8 cellular contexts compared by ENCODE assay signal in the genomic region with DNA sequence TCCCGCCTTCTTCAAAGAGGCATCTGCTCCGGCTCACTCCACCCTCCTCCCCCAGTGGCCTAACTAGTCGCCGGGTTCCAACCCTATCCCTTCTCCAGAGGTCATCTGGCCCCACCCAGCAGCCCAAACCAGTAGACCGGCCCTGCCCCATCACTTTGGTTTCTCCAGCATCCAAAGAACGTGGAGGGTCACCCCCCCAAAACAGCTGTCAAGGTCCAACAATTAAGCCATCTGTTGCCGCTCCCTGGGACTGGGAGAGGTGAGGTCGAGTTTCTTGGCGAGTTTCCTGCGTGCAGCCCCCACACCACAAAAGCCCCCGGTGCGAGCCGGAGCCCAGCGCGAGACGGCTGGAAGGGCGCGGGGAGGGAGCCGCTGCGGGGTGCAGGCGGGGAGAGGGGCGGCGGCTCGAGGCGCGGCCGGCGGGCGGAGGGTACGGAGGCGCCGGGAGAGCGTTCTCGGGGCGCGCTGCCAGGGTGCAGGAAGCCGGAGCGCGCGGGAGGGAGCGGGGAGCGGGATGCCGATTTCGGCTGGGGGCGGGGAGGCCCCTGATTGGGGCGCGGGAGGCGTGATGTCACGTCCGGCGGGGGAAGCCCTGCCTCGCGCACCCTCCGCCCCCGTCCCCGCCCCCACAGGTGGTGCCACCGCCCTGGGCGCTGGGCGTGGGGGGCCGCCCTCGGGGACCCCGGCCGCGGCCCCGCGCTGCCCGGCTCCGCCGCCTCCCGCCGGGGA. TPM values are rescaled to one million over a fixed set of nuclear protein-coding genes. Genes with fewer than 3 reads are reported as not detected.
DNase-seq lines count a peak whose midpoint lies in the region; ATAC-seq and TF ChIP-seq lines count a peak whose summit lies in the region.

No MANE protein-coding gene starts in this region.

- H3K27ac ChIP-seq in colonic mucosa = peak overlapping the region; percentile 74

- intact Hi-C loops in colonic mucosa (cut with DNase I) = loop anchor here (5.0 kb wide), 1 partner anchor 283 kb away; no protein-coding TSS in a partner anchor

- H3K4me3 ChIP-seq in colonic mucosa = peak overlapping the region; percentile 71

- no peaks in the 10 kb centered on the region for H3K9me3 ChIP-seq in colonic mucosa

- no peaks in the 10 kb centered on the region for H3K4me1 ChIP-seq in colonic mucosa

- H3K4me3 Mint-ChIP-seq in activated CD4-positive, alpha-beta T cell treated with anti-CD3 and anti-CD28 coated beads, Interleukin-2, amount 10 ng/mL, durations not matched to agents 7 days and 5 days = peak overlapping the region; percentile 84

- DNase-seq in GM10248 (ENCODE audit: extremely low spot score) (peak; percentile 86), NCI-H2227 (lab: John Stamatoyannopoulos, UW; ENCODE audit: unreplicated experiment) (peak; percentile 94), colonic mucosa (peak; percentile 94), left kidney (ENCODE audit: low read depth, low spot score) (peak; percentile 96)
- DNase-seq in activated CD4-positive, alpha-beta T cell treated with anti-CD3 and anti-CD28 coated beads, Interleukin-2, amount 10 ng/mL, durations not matched to agents 7 days and 5 days = peak; percentile 95
- peak; percentile 80 for DNase-seq in stimulated activated CD4-positive, alpha-beta T cell treated with anti-CD3 and anti-CD28 coated beads, Interleukin-1b, Interleukin-23, amount 100 ng/mL, for 48 hours

- no peaks in the 10 kb centered on the region for H3K36me3 Mint-ChIP-seq in activated CD4-positive, alpha-beta T cell treated with anti-CD3 and anti-CD28 coated beads, Interleukin-2, amount 10 ng/mL, durations not matched to agents 7 days and 5 days (ENCODE audit: low read depth)

- TF ChIP-seq CTCF in GM10248 (IDR thresholded peaks at IDR 0.05; ENCODE audit: control extremely low read depth, extremely low read depth, low read depth, missing control alignments) (no peak), colonic mucosa (IDR thresholded peaks at IDR 0.05) (no peak)

- peak overlapping the region; percentile 91 for H3K27ac Mint-ChIP-seq in activated CD4-positive, alpha-beta T cell treated with anti-CD3 and anti-CD28 coated beads, Interleukin-2, amount 10 ng/mL, durations not matched to agents 7 days and 5 days

- CTCF ChIA-PET in GM10248 (lab: Yijun Ruan, JAX) = no interaction called here
- CTCF ChIA-PET in activated CD4-positive, alpha-beta T cell treated with anti-CD3 and anti-CD28 coated beads, Interleukin-2, amount 10 ng/mL, durations not matched to agents 7 days and 5 days (lab: Charles Lee) = no interaction called here

- POLR2A ChIA-PET in GM10248 (lab: Yijun Ruan, JAX) = no interaction called here
- POLR2A ChIA-PET in activated CD4-positive, alpha-beta T cell treated with anti-CD3 and anti-CD28 coated beads, Interleukin-2, amount 10 ng/mL, durations not matched to agents 7 days and 5 days (lab: Charles Lee) = no interaction called here

- ATAC-seq in HG02678 (IDR thresholded peaks at IDR 0.05; ENCODE audit: unreplicated experiment) = peak; percentile 67
- ATAC-seq in GM18861 (IDR thresholded peaks at IDR 0.05; ENCODE audit: unreplicated experiment) = no peak

- H3K27me3 ChIP-seq in colonic mucosa = peaks cover 9% of the 10 kb centered on the region

- peaks cover 13% of the 10 kb centered on the region for H3K4me1 Mint-ChIP-seq in activated CD4-positive, alpha-beta T cell treated with anti-CD3 and anti-CD28 coated beads, Interleukin-2, amount 10 ng/mL, durations not matched to agents 7 days and 5 days

- H3K27me3 Mint-ChIP-seq in activated CD4-positive, alpha-beta T cell treated with anti-CD3 and anti-CD28 coated beads, Interleukin-2, amount 10 ng/mL, durations not matched to agents 7 days and 5 days = peaks cover 14% of the 10 kb centered on the region

- peak overlapping the region; percentile 26 to 40 for H3K9ac ChIP-seq in colonic mucosa (ENCODE audit: low read depth in 2 of 2, low read length in 2 of 2)

- no peaks in the 10 kb centered on the region for H3K36me3 ChIP-seq in colonic mucosa

- H3K9me3 Mint-ChIP-seq in activated CD4-positive, alpha-beta T cell treated with anti-CD3 and anti-CD28 coated beads, Interleukin-2, amount 10 ng/mL, durations not matched to agents 7 days and 5 days = no peaks in the 10 kb centered on the region

RNA-seq across cellular contexts. Expression of a gene that starts 0.6 kb away (rescaled TPM):
- 1 to 10 TPM; 7.3 to 7.5 TPM for total RNA-seq in activated CD4-positive, alpha-beta T cell treated with anti-CD3 and anti-CD28 coated beads, Interleukin-2, amount 10 ng/mL, durations not matched to agents 7 days and 5 days
- 10 to 100 TPM; 19.0 to 23.1 TPM for total RNA-seq in colonic mucosa
